22 cellular contexts compared by ENCODE assay signal in genomic region chr16:73711441-73712080, GRCh38.
"Had no signal": no experiment of that assay in that cellular context is flagged by ENCODE, and none has a peak within 500 bp of the region (broad histone marks: within the 10 kb centered on the region; RNA-seq: fewer than 3 reads in every experiment).

No MANE protein-coding gene starts in this region.

- H3K4me3 ChIP-seq: body of pancreas, right atrium auricular region, skin epidermis had no signal

- H3K36me3 Mint-ChIP-seq: activated naive CD4-positive, alpha-beta T cell treated with anti-CD3 and anti-CD28 coated beads, Interleukin-2, amount 50 U/mL, for 24 hours; naive thymus-derived CD8-positive, alpha-beta T cell had no signal

- H3K9me3 ChIP-seq: body of pancreas, right atrium auricular region had no signal

- H3K4me1 Mint-ChIP-seq: activated naive CD4-positive, alpha-beta T cell treated with anti-CD3 and anti-CD28 coated beads, Interleukin-2, amount 50 U/mL, for 24 hours; naive thymus-derived CD8-positive, alpha-beta T cell had no signal

- H3K36me3 ChIP-seq: right atrium auricular region had no signal

- H3K4me3 Mint-ChIP-seq: activated naive CD4-positive, alpha-beta T cell treated with anti-CD3 and anti-CD28 coated beads, Interleukin-2, amount 50 U/mL, for 24 hours; activated T-cell treated with anti-CD3 and anti-CD28 coated beads, Interleukin-2, amount 50 U/mL, for 24 hours; dendritic cell treated with granulocyte-macrophage colony-stimulating factor and Interleukin-4, amounts not matched to agents 40 ng/mL and 50 ng/mL, for 4 days; naive thymus-derived CD8-positive, alpha-beta T cell had no signal

- DNase-seq: activated CD4-positive, alpha-beta T cell treated with anti-CD3 and anti-CD28 coated beads for 1 hour; activated CD4-positive, alpha-beta T cell treated with anti-CD3 and anti-CD28 coated beads, Interleukin-2, amount 50 U/mL, for 48 hours; activated effector memory CD4-positive, alpha-beta T cell treated with Interleukin-2 at 50 U/mL for 16 hours; activated T-cell treated with anti-CD3 and anti-CD28 coated beads, Interleukin-2, amount 50 U/mL, for 24 hours; amniotic stem cell; body of pancreas; central memory CD4-positive, alpha-beta T cell; effector memory CD4-positive, alpha-beta T cell; foreskin melanocyte; islet precursor cell; naive thymus-derived CD8-positive, alpha-beta T cell; stimulated activated CD4-positive, alpha-beta T cell treated with anti-CD3 and anti-CD28 coated beads, Interleukin-4, amount 100 ng/mL, for 24 hours; stimulated activated naive CD4-positive, alpha-beta T cell; T-helper 1 cell; T1000; trophoblast cell had no signal

- H3K4me1 ChIP-seq: right atrium auricular region had no signal

- H3K27ac ChIP-seq: body of pancreas, right atrium auricular region, skin epidermis had no signal

- ATAC-seq: body of pancreas; naive thymus-derived CD8-positive, alpha-beta T cell; SK-N-SH treated with all-trans-retinoic acid at 6 μM for 48 hours had no signal

- H3K27me3 Mint-ChIP-seq: activated T-cell treated with anti-CD3 and anti-CD28 coated beads, Interleukin-2, amount 50 U/mL, for 24 hours; dendritic cell treated with granulocyte-macrophage colony-stimulating factor and Interleukin-4, amounts not matched to agents 40 ng/mL and 50 ng/mL, for 4 days; progenitor cell of endocrine pancreas had no signal

- H3K9me3 Mint-ChIP-seq: dendritic cell treated with granulocyte-macrophage colony-stimulating factor and Interleukin-4, amounts not matched to agents 40 ng/mL and 50 ng/mL, for 4 days had no signal

- H3K27ac Mint-ChIP-seq: activated naive CD4-positive, alpha-beta T cell treated with anti-CD3 and anti-CD28 coated beads, Interleukin-2, amount 50 U/mL, for 24 hours; activated T-cell treated with anti-CD3 and anti-CD28 coated beads, Interleukin-2, amount 50 U/mL, for 24 hours; dendritic cell treated with granulocyte-macrophage colony-stimulating factor and Interleukin-4, amounts not matched to agents 40 ng/mL and 50 ng/mL, for 4 days; naive thymus-derived CD8-positive, alpha-beta T cell had no signal

- H3K27me3 ChIP-seq: body of pancreas, right atrium auricular region had no signal
